9 cellular contexts compared by ENCODE assay signal in genomic region chr9:21576331-21577189, GRCh38.
DNase-seq lines count a peak whose midpoint lies in the region; ATAC-seq and TF ChIP-seq lines count a peak whose summit lies in the region.
"Had no signal": no experiment of that assay in that cellular context is flagged by ENCODE, and none has a peak within 500 bp of the region (broad histone marks: within the 10 kb centered on the region; RNA-seq: fewer than 3 reads in every experiment).

No MANE protein-coding gene starts in this region.

- H3K27me3 Mint-ChIP-seq in activated CD8-positive, alpha-beta memory T cell treated with anti-CD3 and anti-CD28 coated beads, Interleukin-2, amount 10 ng/mL, durations not matched to agents 7 days and 5 days: peaks cover 10% of the 10 kb centered on the region
- H3K27me3 Mint-ChIP-seq in nephron progenitor cell (ENCODE audit: low read depth, poor library complexity): peaks cover 7% of the 10 kb centered on the region

- no peaks in the 10 kb centered on the region for H3K27me3 ChIP-seq in H7 (ENCODE audit: control insufficient read depth, insufficient read depth, low read length)

- peak; percentile 28 for ATAC-seq in activated CD8-positive, alpha-beta memory T cell treated with anti-CD3 and anti-CD28 coated beads, Interleukin-2, amount 10 ng/mL, durations not matched to agents 7 days and 5 days

- peak overlapping the region; percentile 41 for H3K27ac Mint-ChIP-seq in activated CD8-positive, alpha-beta memory T cell treated with anti-CD3 and anti-CD28 coated beads, Interleukin-2, amount 10 ng/mL, durations not matched to agents 7 days and 5 days
- H3K27ac Mint-ChIP-seq in nephron progenitor cell: peak overlapping the region; percentile 76

- peaks cover 33% of the 10 kb centered on the region for H3K4me1 Mint-ChIP-seq in activated CD8-positive, alpha-beta memory T cell treated with anti-CD3 and anti-CD28 coated beads, Interleukin-2, amount 10 ng/mL, durations not matched to agents 7 days and 5 days
- H3K4me1 Mint-ChIP-seq in nephron progenitor cell: peaks cover 14% of the 10 kb centered on the region

- no peak for DNase-seq in activated CD8-positive, alpha-beta memory T cell treated with anti-CD3 and anti-CD28 coated beads, Interleukin-2, amount 10 ng/mL, durations not matched to agents 7 days and 5 days
- no peak for DNase-seq in activated CD8-positive, alpha-beta memory T cell treated with anti-CD3 and anti-CD28 coated beads, Interleukin-2, amount 50 U/mL, for 48 hours
- DNase-seq in M059J (ENCODE audit: low read depth) (peak; percentile 98), cardiac fibroblast (ENCODE audit: low read depth in 2 of 2) (peak; percentile 93 to 97), nephron progenitor cell (no peak), NCI-H82 treated with DMSO at 0.1 percent for 48 hours (lab: John Stamatoyannopoulos, UW; ENCODE audit: unreplicated experiment) (no peak), NCI-H1092 treated with DMSO at 0.1 percent for 48 hours (lab: John Stamatoyannopoulos, UW) (no peak), H7 (no peak)

- H3K36me3 ChIP-seq in H7 (replicated peaks; ENCODE audit: control insufficient read depth, insufficient read depth, low read length): no peaks in the 10 kb centered on the region

- no peak for TF ChIP-seq CTCF in cardiac fibroblast (IDR thresholded peaks at IDR 0.05; ENCODE audit: low read depth, low read length)
- TF ChIP-seq CTCF in nephron progenitor cell (IDR thresholded peaks at IDR 0.05): no peak

- peak overlapping the region; percentile 21 to 42 for H3K4me3 ChIP-seq in cardiac fibroblast (replicated peaks in 1 of 2; ENCODE audit: low read depth in 2 of 2, low read length in 2 of 2)
- H3K4me3 ChIP-seq in H7 (ENCODE audit: insufficient read depth, low read depth, low read length): no peak overlapping the region
- H3K4me3 ChIP-seq: psoas muscle had no signal

- no peaks in the 10 kb centered on the region for H3K36me3 Mint-ChIP-seq in activated CD8-positive, alpha-beta memory T cell treated with anti-CD3 and anti-CD28 coated beads, Interleukin-2, amount 10 ng/mL, durations not matched to agents 7 days and 5 days
- H3K36me3 Mint-ChIP-seq in nephron progenitor cell (ENCODE audit: low read depth): no peaks in the 10 kb centered on the region

- H3K4me3 Mint-ChIP-seq in activated CD8-positive, alpha-beta memory T cell treated with anti-CD3 and anti-CD28 coated beads, Interleukin-2, amount 10 ng/mL, durations not matched to agents 7 days and 5 days: no peak overlapping the region
- no peak overlapping the region for H3K4me3 Mint-ChIP-seq in nephron progenitor cell

- CTCF ChIA-PET in activated CD8-positive, alpha-beta memory T cell treated with anti-CD3 and anti-CD28 coated beads, Interleukin-2, amount 10 ng/mL, durations not matched to agents 7 days and 5 days (lab: Charles Lee): interaction anchor here (1.4 to 1.6 kb wide), 3 partner anchors 9 to 17 kb away, joined by 3 to 6 read pairs (median 6); no protein-coding TSS in a partner anchor

- no peaks in the 10 kb centered on the region for H3K9me3 Mint-ChIP-seq in activated CD8-positive, alpha-beta memory T cell treated with anti-CD3 and anti-CD28 coated beads, Interleukin-2, amount 10 ng/mL, durations not matched to agents 7 days and 5 days (ENCODE audit: low read depth)
- no peaks in the 10 kb centered on the region for H3K9me3 Mint-ChIP-seq in nephron progenitor cell

Comparison
In these comparisons a context has a peak if more than half of its experiments do, and no peak if none do; other contexts are left out.
1. DNase-seq: peak in M059J (single experiment) and cardiac fibroblast (2 of 2); none in activated CD8-positive, alpha-beta memory T cell treated with anti-CD3 and anti-CD28 coated beads, Interleukin-2, amount 10 ng/mL, durations not matched to agents 7 days and 5 days (single experiment), activated CD8-positive, alpha-beta memory T cell treated with anti-CD3 and anti-CD28 coated beads, Interleukin-2, amount 50 U/mL, for 48 hours (single experiment), nephron progenitor cell (single experiment), NCI-H82 treated with DMSO at 0.1 percent for 48 hours (single experiment), NCI-H1092 treated with DMSO at 0.1 percent for 48 hours (single experiment) and H7 (single experiment).